Comparison of ENCODE assay signal across 32 cellular contexts in genomic region chr4:7402526-7402925, GRCh38. TPM values are rescaled to one million over a fixed set of nuclear protein-coding genes. Genes with fewer than 3 reads are reported as not detected.
DNase-seq lines count a peak whose midpoint lies in the region; ATAC-seq, FAIRE-seq and TF ChIP-seq lines count a peak whose summit lies in the region.
"Had no signal": no experiment of that assay in that cellular context is flagged by ENCODE, and none has a peak within 500 bp of the region (broad histone marks: within the 10 kb centered on the region; RNA-seq: fewer than 3 reads in every experiment).

No MANE protein-coding gene starts in this region.

- 62 to 78% methylated on average over 4 of the region's 4 CpGs for WGBS in heart right ventricle, 2 donors

- ATAC-seq in heart right ventricle = no peak
- ATAC-seq in upper lobe of right lung = peak; percentile 61
- ATAC-seq: activated CD8-positive, alpha-beta T cell treated with anti-CD3 and anti-CD28 coated beads, Interleukin-2, amount 10 ng/mL, durations not matched to agents 7 days and 5 days; SK-N-SH treated with all-trans-retinoic acid at 6 μM for 48 hours; stimulated activated memory B cell treated with anti-CD40 and anti-IgM and Interleukin-4, amounts not matched to agents 10 μg/mL and 1 μg/mL and 100 μg/mL, for 72 hours had no signal

- H3K9ac ChIP-seq in astrocyte (ENCODE audit: low read length) = no peak overlapping the region
- no peak overlapping the region for H3K9ac ChIP-seq in keratinocyte (ENCODE audit: control insufficient read depth, extremely low read depth, insufficient read depth, low read length)
- H3K9ac ChIP-seq in kidney (ENCODE audit: low read length in 2 of 2) = no peak overlapping the region
- H3K9ac ChIP-seq: BLaER1 treated with 17β-estradiol and CSF1 and Interleukin-3, amounts not matched to agents 10 nM and 100 nM had no signal

- peaks cover 4% of the 10 kb centered on the region for H3K36me3 Mint-ChIP-seq in astrocyte (ENCODE audit: low read depth, unreplicated experiment)
- H3K36me3 Mint-ChIP-seq: IgD-negative memory B cell; naive B cell; stimulated activated memory B cell treated with anti-CD40 and anti-IgM and Interleukin-4, amounts not matched to agents 10 μg/mL and 1 μg/mL and 100 μg/mL, for 72 hours had no signal

- H3K4me1 Mint-ChIP-seq in astrocyte (ENCODE audit: low read depth, unreplicated experiment) = peaks cover 22% of the 10 kb centered on the region
- H3K4me1 Mint-ChIP-seq: IgD-negative memory B cell; naive B cell; stimulated activated memory B cell treated with anti-CD40 and anti-IgM and Interleukin-4, amounts not matched to agents 10 μg/mL and 1 μg/mL and 100 μg/mL, for 72 hours had no signal

- H3K4me3 ChIP-seq in left ventricle myocardium inferior (no peak overlapping the region), heart right ventricle (no peak overlapping the region), astrocyte (ENCODE audit: insufficient read depth, low read depth, low read length) (no peak overlapping the region), keratinocyte (ENCODE audit: control insufficient read depth in 2 of 3, extremely low read depth in 1 of 3, insufficient read depth in 2 of 3, low read depth in 1 of 3, low read length in 3 of 3) (no peak overlapping the region), upper lobe of right lung (no peak overlapping the region), kidney (ENCODE audit: low read length in 2 of 2) (no peak overlapping the region), H7 (ENCODE audit: insufficient read depth, low read depth, low read length) (no peak overlapping the region)
- H3K4me3 ChIP-seq: BLaER1 treated with 17β-estradiol and CSF1 and Interleukin-3, amounts not matched to agents 10 nM and 100 nM had no signal

- no peak overlapping the region for H3K4me3 Mint-ChIP-seq in astrocyte (ENCODE audit: unreplicated experiment)
- H3K4me3 Mint-ChIP-seq: activated CD8-positive, alpha-beta T cell treated with anti-CD3 and anti-CD28 coated beads, Interleukin-2, amount 10 ng/mL, durations not matched to agents 7 days and 5 days; activated naive CD4-positive, alpha-beta T cell treated with anti-CD3 and anti-CD28 coated beads for 36 hours; naive B cell; stimulated activated memory B cell treated with anti-CD40 and anti-IgM and Interleukin-4, amounts not matched to agents 10 μg/mL and 1 μg/mL and 100 μg/mL, for 72 hours had no signal

- H3K27me3 Mint-ChIP-seq in astrocyte (ENCODE audit: low read depth, unreplicated experiment) = peaks cover 23% of the 10 kb centered on the region
- H3K27me3 Mint-ChIP-seq: stimulated activated memory B cell treated with anti-CD40 and anti-IgM and Interleukin-4, amounts not matched to agents 10 μg/mL and 1 μg/mL and 100 μg/mL, for 72 hours had no signal

- H3K36me3 ChIP-seq in left ventricle myocardium inferior (no peaks in the 10 kb centered on the region), heart right ventricle (no peaks in the 10 kb centered on the region), astrocyte (ENCODE audit: insufficient read depth, low read length) (no peaks in the 10 kb centered on the region), keratinocyte (ENCODE audit: control insufficient read depth in 2 of 2, extremely low read depth in 1 of 2, insufficient read depth in 2 of 2, low read length in 2 of 2) (no peaks in the 10 kb centered on the region), upper lobe of right lung (no peaks in the 10 kb centered on the region), kidney (ENCODE audit: control insufficient read depth in 1 of 2, insufficient read depth in 2 of 2, low read length in 2 of 2) (no peaks in the 10 kb centered on the region), H7 (replicated peaks; ENCODE audit: control insufficient read depth, insufficient read depth, low read length) (no peaks in the 10 kb centered on the region)

- intact Hi-C loops in left ventricle myocardium inferior (cut with micrococcal nuclease) = no loop called here
- intact Hi-C loops in heart right ventricle (cut with DNase I) = no loop called here
- intact Hi-C loops in upper lobe of right lung (cut with DNase I) = no loop called here
- intact Hi-C loops in kidney (cut with DNase I) = no loop called here

- H4K20me1 ChIP-seq in astrocyte (ENCODE audit: insufficient read depth, low read length) (peaks cover 7% of the 10 kb centered on the region), keratinocyte (ENCODE audit: control insufficient read depth, extremely low read depth, insufficient read depth, low read length) (peaks cover 2% of the 10 kb centered on the region)
- H4K20me1 ChIP-seq: BLaER1 treated with 17β-estradiol and CSF1 and Interleukin-3, amounts not matched to agents 10 nM and 100 nM had no signal

- peaks cover 20% of the 10 kb centered on the region for H3K9me3 ChIP-seq in left ventricle myocardium inferior (replicated peaks)
- H3K9me3 ChIP-seq in heart right ventricle = peaks cover 0 to 22% (median 0%) of the 10 kb centered on the region in 11 donors
- H3K9me3 ChIP-seq in astrocyte (ENCODE audit: insufficient read depth, low read depth, low read length) = no peaks in the 10 kb centered on the region
- no peaks in the 10 kb centered on the region for H3K9me3 ChIP-seq in keratinocyte (ENCODE audit: control insufficient read depth, low read depth, low read length)
- H3K9me3 ChIP-seq in upper lobe of right lung = no peaks in the 10 kb centered on the region
- H3K9me3 ChIP-seq in kidney (ENCODE audit: control insufficient read depth in 1 of 2, low read length in 2 of 2) = peaks cover 0 to 12% of the 10 kb centered on the region in 2 donors

- H3K27me3 ChIP-seq in left ventricle myocardium inferior (ENCODE audit: low read depth) (peaks cover 19% of the 10 kb centered on the region), heart right ventricle (peaks cover 0 to 12% (median 0%) of the 10 kb centered on the region in 7 donors), astrocyte (ENCODE audit: insufficient read depth, low read length) (no peaks in the 10 kb centered on the region), keratinocyte (ENCODE audit: control insufficient read depth, extremely low read depth, insufficient read depth, low read length) (peaks cover 4% of the 10 kb centered on the region), upper lobe of right lung (no peaks in the 10 kb centered on the region), H7 (ENCODE audit: control insufficient read depth, insufficient read depth, low read length) (no peaks in the 10 kb centered on the region)
- H3K27me3 ChIP-seq: BLaER1 treated with 17β-estradiol and CSF1 and Interleukin-3, amounts not matched to agents 10 nM and 100 nM had no signal

- TF ChIP-seq CTCF in left ventricle myocardium inferior (IDR thresholded peaks at IDR 0.05; ENCODE audit: borderline replicate concordance) = no peak
- TF ChIP-seq CTCF in heart right ventricle (IDR thresholded peaks at IDR 0.05) = no peak
- no peak for TF ChIP-seq CTCF in astrocyte (IDR thresholded peaks at IDR 0.05; ENCODE audit: insufficient read depth, low read depth, low read length)
- TF ChIP-seq CTCF in keratinocyte (optimal IDR thresholded peaks at IDR 0.05 in 1 of 3, IDR thresholded peaks at IDR 0.05 in 1 of 3, conservative IDR thresholded peaks at IDR 0.05 in 1 of 3; ENCODE audit: extremely low read depth in 1 of 3, insufficient read depth in 2 of 3, low read length in 3 of 3) = no peak
- no peak for TF ChIP-seq CTCF in upper lobe of right lung (IDR thresholded peaks at IDR 0.05)
- no peak for TF ChIP-seq CTCF in kidney (IDR thresholded peaks at IDR 0.05; ENCODE audit: borderline replicate concordance, extremely low read depth, insufficient read depth)

- H3K79me2 ChIP-seq in astrocyte (ENCODE audit: insufficient read depth, low read length) (no peaks in the 10 kb centered on the region), keratinocyte (ENCODE audit: control insufficient read depth, insufficient read depth, low read length) (no peaks in the 10 kb centered on the region)

- H3K9me3 Mint-ChIP-seq in astrocyte (ENCODE audit: unreplicated experiment) = peaks cover 18% of the 10 kb centered on the region

- no peak overlapping the region for H3K27ac Mint-ChIP-seq in astrocyte (ENCODE audit: unreplicated experiment)
- H3K27ac Mint-ChIP-seq: activated CD8-positive, alpha-beta T cell treated with anti-CD3 and anti-CD28 coated beads, Interleukin-2, amount 10 ng/mL, durations not matched to agents 7 days and 5 days; activated naive CD4-positive, alpha-beta T cell treated with anti-CD3 and anti-CD28 coated beads for 36 hours; IgD-negative memory B cell; naive B cell; stimulated activated memory B cell treated with anti-CD40 and anti-IgM and Interleukin-4, amounts not matched to agents 10 μg/mL and 1 μg/mL and 100 μg/mL, for 72 hours had no signal

- dilution Hi-C loops in keratinocyte (cut with MboI; ENCODE audit: extremely low pct_ligation_motif_present, low sequenced_read_pairs) = no loop called here

- no peak overlapping the region for H3K4me2 ChIP-seq in astrocyte (ENCODE audit: low read length)
- no peak overlapping the region for H3K4me2 ChIP-seq in keratinocyte (ENCODE audit: control insufficient read depth, extremely low read depth, insufficient read depth, low read depth, low read length)
- H3K4me2 ChIP-seq: BLaER1 treated with 17β-estradiol and CSF1 and Interleukin-3, amounts not matched to agents 10 nM and 100 nM had no signal

- no peak for FAIRE-seq in astrocyte (lab: Jason Lieb, UNC)
- FAIRE-seq in keratinocyte (lab: Jason Lieb, UNC) = peak; percentile 67
- FAIRE-seq in kidney (lab: Jason Lieb, UNC) = no peak
- FAIRE-seq: D721Med, endometrium, GM19239 had no signal

- H3K4me1 ChIP-seq in left ventricle myocardium inferior (peaks cover 14% of the 10 kb centered on the region), heart right ventricle (peaks cover 0 to 14% (median 0%) of the 10 kb centered on the region in 9 donors), astrocyte (ENCODE audit: insufficient read depth, low read length) (peaks cover 15% of the 10 kb centered on the region), keratinocyte (ENCODE audit: control insufficient read depth, extremely low read depth, insufficient read depth, low read length) (peaks cover 16% of the 10 kb centered on the region), upper lobe of right lung (no peaks in the 10 kb centered on the region), kidney (ENCODE audit: control insufficient read depth in 1 of 2, insufficient read depth in 1 of 2, low read depth in 1 of 2, low read length in 2 of 2) (no peaks in the 10 kb centered on the region)

- H2AFZ ChIP-seq in astrocyte (ENCODE audit: low read depth, low read length) = no peak overlapping the region
- no peak overlapping the region for H2AFZ ChIP-seq in keratinocyte (ENCODE audit: control insufficient read depth, low read length)

- peak; percentile 5 for DNase-seq in left ventricle myocardium inferior
- no peak for DNase-seq in heart right ventricle
- DNase-seq in astrocyte (ENCODE audit: low read depth) = peak; percentile 55
- peak; percentile 13 for DNase-seq in keratinocyte (ENCODE audit: low read depth, low spot score)
- no peak for DNase-seq in upper lobe of right lung
- no peak for DNase-seq in kidney
- no peak for DNase-seq in H7
- no peak for DNase-seq in OCI-M1 (lab: John Stamatoyannopoulos, UW)
- DNase-seq: activated CD8-positive, alpha-beta T cell treated with anti-CD3 and anti-CD28 coated beads, Interleukin-2, amount 10 ng/mL, durations not matched to agents 7 days and 5 days; activated naive CD4-positive, alpha-beta T cell treated with anti-CD3 and anti-CD28 coated beads for 36 hours; activated T-cell treated with anti-CD3 and anti-CD28 coated beads, Interleukin-2, amount 50 U/mL, for 1 hour; amygdala; dermis blood vessel endothelial cell; EL; HCEC 1CT; mesenchymal stem cell; naive B cell; NCI-H1092 treated with DMSO at 0.1 percent for 48 hours; NCI-H524 treated with DMSO at 0.1 percent for 48 hours; stimulated activated CD4-positive, alpha-beta T cell treated with anti-CD3 and anti-CD28 coated beads, Interleukin-2, amount 100 ng/mL, for 48 hours; T-helper 2 cell had no signal

- no peaks in the 10 kb centered on the region for H3K9me1 ChIP-seq in keratinocyte (ENCODE audit: control insufficient read depth, extremely low read depth, insufficient read depth, low read length)

- H3K27ac ChIP-seq in left ventricle myocardium inferior (replicated peaks) = no peak overlapping the region
- H3K27ac ChIP-seq in heart right ventricle = no peak overlapping the region
- no peak overlapping the region for H3K27ac ChIP-seq in astrocyte (ENCODE audit: low read depth, low read length)
- H3K27ac ChIP-seq in keratinocyte (ENCODE audit: control insufficient read depth, insufficient read depth, low read length) = no peak overlapping the region
- no peak overlapping the region for H3K27ac ChIP-seq in upper lobe of right lung
- no peak overlapping the region for H3K27ac ChIP-seq in kidney (ENCODE audit: low read depth in 2 of 2, low read length in 2 of 2)
- H3K27ac ChIP-seq: BLaER1 treated with 17β-estradiol and CSF1 and Interleukin-3, amounts not matched to agents 10 nM and 100 nM had no signal

RNA-seq across cellular contexts. Expression of gene PSAPL1, which starts 32.2 kb away (rescaled TPM):
- total RNA-seq in left ventricle myocardium inferior = not detected
- total RNA-seq in heart right ventricle = under 1 TPM in 1 of 10 donors, not detected in 9; 0.05 TPM
- polyA plus RNA-seq in heart right ventricle = not detected
- not detected in 2 replicates for total RNA-seq in astrocyte
- 0.01 to 0.05 TPM (median 0.03 TPM) in 3 replicates for polyA plus RNA-seq in keratinocyte
- 1.8 TPM for polyA plus RNA-seq in keratinocyte (2011; ENCODE audit: low read depth)
- not detected in 2 replicates for polyA plus RNA-seq in keratinocyte (2011; cell fraction: cytosol; rRNA removed)
- polyA plus RNA-seq in keratinocyte (2011; cell fraction: nucleus; rRNA removed) = 0.05 TPM in 2 replicates
- 0.03 and 5.2 TPM in 2 replicates for polyA plus RNA-seq in keratinocyte (2012; ENCODE audit: low replicate concordance)
- 0.10 TPM in 1 of 3 replicates, not detected in the others for polyA minus RNA-seq in keratinocyte
- not detected for polyA minus RNA-seq in keratinocyte (2011; cell fraction: cytosol; rRNA and poly(A)+ RNA removed)
- 0.32 TPM in 1 of 2 replicates, not detected in the other for polyA minus RNA-seq in keratinocyte (2011; cell fraction: nucleus; rRNA and poly(A)+ RNA removed)
- total RNA-seq in upper lobe of right lung = 0.14 TPM
- total RNA-seq in kidney = not detected
- not detected for polyA plus RNA-seq in kidney (ENCODE audit: insufficient read depth, low read depth, low replicate concordance)
- total RNA-seq in H7 (2014; rRNA removed; shearing (Covaris generic)) = 0.14 and 0.22 TPM in 2 replicates
- total RNA-seq: activated CD8-positive, alpha-beta T cell treated with anti-CD3 and anti-CD28 coated beads, Interleukin-2, amount 10 ng/mL, durations not matched to agents 7 days and 5 days; activated naive CD4-positive, alpha-beta T cell treated with anti-CD3 and anti-CD28 coated beads for 36 hours; cardiac septum; dermis blood vessel endothelial cell; renal cortical epithelial cell; RPMI7951 had no signal
- polyA plus RNA-seq: AG04450, IgD-negative memory B cell had no signal

Comparison
In these comparisons a context has a peak if more than half of its experiments do, and no peak if none do; other contexts are left out.
1. DNase-seq: peak in left ventricle myocardium inferior (single experiment), astrocyte (single experiment) and keratinocyte (single experiment); none in heart right ventricle (0 of 2), upper lobe of right lung (single experiment), kidney (single experiment), H7 (single experiment) and OCI-M1 (single experiment).